In the genomic region with DNA sequence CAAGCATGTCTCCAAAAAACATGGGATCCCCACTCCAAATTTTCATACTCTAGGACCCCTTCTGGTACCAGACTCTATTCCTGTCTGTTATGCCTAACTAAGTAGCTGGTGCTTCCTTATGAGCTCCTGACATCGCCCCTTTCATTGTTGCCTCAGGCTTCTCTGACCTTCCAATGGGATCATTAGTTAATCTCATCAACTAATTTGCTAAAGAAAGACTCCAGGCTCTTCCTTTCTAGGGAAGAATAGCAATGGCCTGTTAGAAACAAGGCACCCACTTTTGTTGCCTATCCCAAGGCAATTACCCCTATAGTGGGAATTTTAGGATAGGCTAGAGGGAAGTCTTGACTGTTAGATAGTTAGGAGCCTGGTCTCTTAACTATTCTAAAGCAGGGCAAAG, we compare ENCODE assay signal across 25 cellular contexts.
DNase-seq lines count a peak whose midpoint lies in the region; ATAC-seq and TF ChIP-seq lines count a peak whose summit lies in the region.
"Had no signal": no experiment of that assay in that cellular context is flagged by ENCODE, and none has a peak within 500 bp of the region (broad histone marks: within the 10 kb centered on the region; RNA-seq: fewer than 3 reads in every experiment).

No MANE protein-coding gene starts in this region.

- H3K79me1 ChIP-seq in neuronal stem cell (ENCODE audit: low read depth, low read length), result no peaks in the 10 kb centered on the region

- H3K4me1 ChIP-seq in GM23338 (ENCODE audit: insufficient read depth) (no peaks in the 10 kb centered on the region), neuronal stem cell (ENCODE audit: control insufficient read depth in 2 of 2, insufficient read depth in 1 of 2, low read depth in 1 of 2, low read length in 2 of 2) (no peaks in the 10 kb centered on the region)
- H3K4me1 ChIP-seq: BE2C had no signal

- no peak overlapping the region for H2BK5ac ChIP-seq in neuronal stem cell (ENCODE audit: low read length)

- no peak overlapping the region for H2BK120ac ChIP-seq in neuronal stem cell (ENCODE audit: low read depth, low read length)

- H3K9me3 Mint-ChIP-seq in GM23338 (peaks cover 6% of the 10 kb centered on the region; the same call in 1 of the 3 replicates), nephron progenitor cell (peaks cover 12% of the 10 kb centered on the region)

- H2BK15ac ChIP-seq in neuronal stem cell (ENCODE audit: low read length), result no peak overlapping the region

- no peaks in the 10 kb centered on the region for H3K27me3 ChIP-seq in GM23338 (ENCODE audit: insufficient read depth)
- peaks cover 0 to 3% (median 0%) of the 10 kb centered on the region in 3 experiments for H3K27me3 ChIP-seq in neuronal stem cell (ENCODE audit: control insufficient read depth in 3 of 3, insufficient read depth in 3 of 3, low read depth in 1 of 3, low read length in 3 of 3)
- H3K27me3 ChIP-seq: BE2C, BLaER1 had no signal

- no peak overlapping the region for H2BK12ac ChIP-seq in neuronal stem cell (ENCODE audit: low read length)

- H3K27me3 Mint-ChIP-seq in GM23338 (ENCODE audit: insufficient read depth, low read depth, poor library complexity) (peaks cover 4% of the 10 kb centered on the region), nephron progenitor cell (ENCODE audit: low read depth, poor library complexity) (peaks cover 2% of the 10 kb centered on the region)
- H3K27me3 Mint-ChIP-seq: CD4-positive, alpha-beta memory T cell; CD4-positive, CD25-positive, alpha-beta regulatory T cell; CD8-positive, alpha-beta memory T cell had no signal

- no peaks in the 10 kb centered on the region for H4K20me1 ChIP-seq in GM23338 (replicated peaks; ENCODE audit: insufficient read depth)
- H4K20me1 ChIP-seq: BLaER1 had no signal

- H3K4me3 Mint-ChIP-seq in GM23338, result no peak overlapping the region
- H3K4me3 Mint-ChIP-seq in nephron progenitor cell, result no peak overlapping the region
- H3K4me3 Mint-ChIP-seq: CD14-positive monocyte; CD4-positive, alpha-beta memory T cell; CD4-positive, CD25-positive, alpha-beta regulatory T cell; CD8-positive, alpha-beta memory T cell had no signal

- H3K4ac ChIP-seq in neuronal stem cell (ENCODE audit: low read length), result no peak overlapping the region

- no peak overlapping the region for H3K9ac ChIP-seq in neuronal stem cell (ENCODE audit: low read depth, low read length, poor library complexity)
- H3K9ac ChIP-seq: BLaER1 had no signal

- no peaks in the 10 kb centered on the region for H3K9me3 ChIP-seq in neuronal stem cell (replicated peaks in 1 of 2; ENCODE audit: control insufficient read depth in 2 of 2, insufficient read depth in 1 of 2, low read depth in 1 of 2, low read length in 2 of 2)
- H3K9me3 ChIP-seq: BE2C had no signal

- no peak overlapping the region for H3K14ac ChIP-seq in neuronal stem cell (ENCODE audit: low read length)

- H3K4me2 ChIP-seq in GM23338, result no peak overlapping the region
- no peak overlapping the region for H3K4me2 ChIP-seq in neuronal stem cell (ENCODE audit: insufficient read depth, low read length, poor library complexity, severe bottlenecking)
- H3K4me2 ChIP-seq: BLaER1 had no signal

- H3K36me3 Mint-ChIP-seq in GM23338 (ENCODE audit: low read depth) (no peaks in the 10 kb centered on the region; the same call in 2 of the 3 replicates), nephron progenitor cell (ENCODE audit: low read depth) (peaks cover 17% of the 10 kb centered on the region)
- H3K36me3 Mint-ChIP-seq: CD14-positive monocyte; CD4-positive, CD25-positive, alpha-beta regulatory T cell had no signal

- H2AK5ac ChIP-seq in neuronal stem cell (ENCODE audit: low read depth, low read length), result no peak overlapping the region

- no peaks in the 10 kb centered on the region for H3K79me2 ChIP-seq in GM23338 (replicated peaks; ENCODE audit: insufficient read depth)

- no peak overlapping the region for H3K27ac ChIP-seq in GM23338 (ENCODE audit: low read depth)
- H3K27ac ChIP-seq in neuronal stem cell (replicated peaks; ENCODE audit: low read length), result no peak overlapping the region
- H3K27ac ChIP-seq: BLaER1 had no signal

- H3K27ac Mint-ChIP-seq in GM23338 (no peak overlapping the region), nephron progenitor cell (peak overlapping the region; percentile 16)
- H3K27ac Mint-ChIP-seq: CD4-positive, alpha-beta memory T cell; CD8-positive, alpha-beta memory T cell had no signal

- WGBS in neuronal stem cell (ENCODE audit: extremely low coverage in 2 of 2, insufficient read length in 2 of 2, insufficient replicate concordance in 1 of 2), 2 donors, result no CpG with 5 or more reads among the region's 1 CpG

- no peak for TF ChIP-seq CTCF in GM23338 (conservative IDR thresholded peaks at IDR 0.05; ENCODE audit: low read depth in 2 of 2)
- no peak for TF ChIP-seq CTCF in nephron progenitor cell (IDR thresholded peaks at IDR 0.05)

- H3K9me2 ChIP-seq in GM23338 (ENCODE audit: insufficient read depth), result 0 out of 2 replicates have a peak, but pooled peaks cover 3% of the 10 kb centered on the region

- DNase-seq in GM23338 (ENCODE audit: low spot score) (no peak), NCI-H82 treated with DMSO at 0.1 percent for 48 hours (lab: John Stamatoyannopoulos, UW; ENCODE audit: unreplicated experiment) (peak; percentile 46), nephron progenitor cell (no peak), neuronal stem cell (ENCODE audit: low spot score) (peak; percentile 12), UCSD-AML1 (lab: John Stamatoyannopoulos, UW; ENCODE audit: unreplicated experiment) (no peak), NCI-H345 treated with DMSO at 0.1 percent for 48 hours (lab: John Stamatoyannopoulos, UW; ENCODE audit: unreplicated experiment) (no peak)
- DNase-seq in activated T-cell treated with anti-CD3 and anti-CD28 coated beads, Interleukin-2, amount 50 U/mL, for 1 hour, result no peak
- DNase-seq: 8988T; ACHN; BE2C; C1 segment of cervical spinal cord; CD4-positive, alpha-beta memory T cell; CD4-positive, CD25-positive, alpha-beta regulatory T cell; CD8-positive, alpha-beta memory T cell; COR-L47; DMS 273 treated with DMSO at 0.1 percent for 48 hours; DMS153; DMS53; DMS79; DND-41; EL; GF-D8 had no signal

- H3K4me1 Mint-ChIP-seq in GM23338 (no peaks in the 10 kb centered on the region), nephron progenitor cell (peaks cover 9% of the 10 kb centered on the region)

- no peaks in the 10 kb centered on the region for H3F3A ChIP-seq in GM23338 (replicated peaks; ENCODE audit: low read depth)

- no peak overlapping the region for H3K23ac ChIP-seq in neuronal stem cell (ENCODE audit: low read depth, low read length, poor library complexity)

- H3K36me3 ChIP-seq in GM23338 (ENCODE audit: insufficient read depth) (no peaks in the 10 kb centered on the region; the same call in 1 of the 2 replicates), neuronal stem cell (replicated peaks in 1 of 2; ENCODE audit: control insufficient read depth in 2 of 2, insufficient read depth in 2 of 2, low read length in 2 of 2) (no peaks in the 10 kb centered on the region)
- H3K36me3 ChIP-seq: BE2C, BLaER1 had no signal

- H3K4me3 ChIP-seq in GM23338 (no peak overlapping the region), neuronal stem cell (ENCODE audit: low read length in 2 of 2) (no peak overlapping the region)
- H3K4me3 ChIP-seq: BLaER1 had no signal

- ATAC-seq in GM23338 (peak; percentile 43), HG03378 (IDR thresholded peaks at IDR 0.05; ENCODE audit: unreplicated experiment) (no peak)

- no peak overlapping the region for H4K91ac ChIP-seq in neuronal stem cell (ENCODE audit: low read depth, low read length, poor library complexity)

- H2AFZ ChIP-seq in GM23338, result no peak overlapping the region
- no peak overlapping the region for H2AFZ ChIP-seq in neuronal stem cell (ENCODE audit: low read length)

- H4K8ac ChIP-seq in neuronal stem cell (ENCODE audit: low read depth, low read length), result no peak overlapping the region

- no peak overlapping the region for H3K18ac ChIP-seq in neuronal stem cell (ENCODE audit: low read length)

TF ChIP-seq in GM23338, 12 proteins besides CTCF, POLR2A, EP300 and RAD21 (continues in another document):
- TF ChIP-seq, protein P1, sequence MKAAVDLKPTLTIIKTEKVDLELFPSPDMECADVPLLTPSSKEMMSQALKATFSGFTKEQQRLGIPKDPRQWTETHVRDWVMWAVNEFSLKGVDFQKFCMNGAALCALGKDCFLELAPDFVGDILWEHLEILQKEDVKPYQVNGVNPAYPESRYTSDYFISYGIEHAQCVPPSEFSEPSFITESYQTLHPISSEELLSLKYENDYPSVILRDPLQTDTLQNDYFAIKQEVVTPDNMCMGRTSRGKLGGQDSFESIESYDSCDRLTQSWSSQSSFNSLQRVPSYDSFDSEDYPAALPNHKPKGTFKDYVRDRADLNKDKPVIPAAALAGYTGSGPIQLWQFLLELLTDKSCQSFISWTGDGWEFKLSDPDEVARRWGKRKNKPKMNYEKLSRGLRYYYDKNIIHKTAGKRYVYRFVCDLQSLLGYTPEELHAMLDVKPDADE (IDR thresholded peaks at IDR 0.05), result no peak
- no peak for TF ChIP-seq JUNB (IDR thresholded peaks at IDR 0.05; ENCODE audit: unreplicated experiment)
- TF ChIP-seq NANOG (IDR thresholded peaks at IDR 0.05; ENCODE audit: borderline replicate concordance), result no peak
- no peak for TF ChIP-seq REST (IDR thresholded peaks at IDR 0.05; ENCODE audit: unreplicated experiment)
- TF ChIP-seq POLR2AphosphoS5 (IDR thresholded peaks at IDR 0.05; ENCODE audit: low read depth), result no peak

Comparison
In these comparisons a context has a peak if more than half of its experiments do, and no peak if none do; other contexts are left out.
1. DNase-seq: peak in NCI-H82 treated with DMSO at 0.1 percent for 48 hours (single experiment) and neuronal stem cell (single experiment); none in GM23338 (single experiment), nephron progenitor cell (single experiment), activated T-cell treated with anti-CD3 and anti-CD28 coated beads, Interleukin-2, amount 50 U/mL, for 1 hour (single experiment), UCSD-AML1 (single experiment) and NCI-H345 treated with DMSO at 0.1 percent for 48 hours (single experiment).